ENCODE assay signal across 19 cellular contexts in the genomic region with DNA sequence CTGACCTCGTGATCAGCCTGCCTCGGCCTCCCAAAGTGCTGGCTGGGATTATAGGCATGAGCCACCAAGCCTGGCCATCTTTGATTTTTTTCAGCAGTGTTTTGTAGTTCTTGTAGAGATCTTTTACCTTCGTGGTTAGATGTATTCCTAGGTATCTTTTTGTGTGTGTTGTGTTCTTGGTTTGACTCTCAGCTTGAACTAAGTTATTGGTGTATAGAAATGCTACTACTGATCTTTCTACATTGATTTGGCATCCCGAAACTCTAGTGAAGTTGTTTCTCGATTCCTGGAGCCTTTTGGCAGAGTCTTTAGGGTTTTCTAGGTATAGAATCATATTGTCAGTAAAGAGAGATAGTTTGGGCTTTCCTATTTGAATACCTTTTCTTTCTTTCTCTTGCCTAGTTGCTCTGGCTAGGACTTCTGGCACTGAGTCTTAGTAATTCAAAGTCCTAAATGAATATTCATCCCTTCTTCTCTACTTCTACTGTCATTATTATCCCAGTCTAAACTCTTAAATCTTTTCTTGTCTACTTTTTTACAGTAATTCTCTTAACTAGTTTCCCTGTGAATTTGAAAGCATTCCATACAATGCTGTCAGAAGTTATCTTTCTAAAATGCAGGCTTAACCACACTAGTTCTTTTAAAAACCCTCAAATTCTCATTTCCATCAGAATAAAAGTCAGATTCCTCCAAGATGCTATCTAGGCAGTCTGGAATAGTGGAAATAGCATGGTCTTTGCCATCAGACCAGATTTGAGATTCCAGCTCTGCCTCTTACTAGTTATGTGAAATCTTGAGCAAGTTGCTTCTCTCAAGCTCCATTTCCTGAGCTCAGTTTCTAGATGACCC. TPM values are rescaled to one million over a fixed set of nuclear protein-coding genes. Genes with fewer than 3 reads are reported as not detected.
DNase-seq lines count a peak whose midpoint lies in the region; ATAC-seq lines count a peak whose summit lies in the region.
"Had no signal": no experiment of that assay in that cellular context is flagged by ENCODE, and none has a peak within 500 bp of the region (broad histone marks: within the 10 kb centered on the region; RNA-seq: fewer than 3 reads in every experiment).

No MANE protein-coding gene starts in this region.

- peaks cover 51% of the 10 kb centered on the region for H3K4me1 Mint-ChIP-seq in activated CD4-positive, alpha-beta T cell treated with anti-CD3 and anti-CD28 coated beads for 36 hours
- H3K4me1 Mint-ChIP-seq in activated T-helper 2 cell treated with anti-CD3 and anti-CD28 coated beads, Interferon-gamma antibody, Interleukin-2, Interleukin-4, amounts not matched to agents 10 μg/mL and 5 μg/mL and 100 μg/mL, durations not matched to agents 14 hours and 24 hours and 36 hours (ENCODE audit: low read depth), result peaks cover 47% of the 10 kb centered on the region
- H3K4me1 Mint-ChIP-seq in naive thymus-derived CD8-positive, alpha-beta T cell, result peaks cover 34 to 72% (median 64%) of the 10 kb centered on the region in 4 donors

- H3K9me3 Mint-ChIP-seq in activated CD4-positive, alpha-beta T cell treated with anti-CD3 and anti-CD28 coated beads for 36 hours (ENCODE audit: low read depth), result peaks cover 4% of the 10 kb centered on the region
- peaks cover 10% of the 10 kb centered on the region for H3K9me3 Mint-ChIP-seq in activated T-helper 2 cell treated with anti-CD3 and anti-CD28 coated beads, Interferon-gamma antibody, Interleukin-2, Interleukin-4, amounts not matched to agents 10 μg/mL and 5 μg/mL and 100 μg/mL, durations not matched to agents 14 hours and 24 hours and 36 hours
- H3K9me3 Mint-ChIP-seq in naive thymus-derived CD8-positive, alpha-beta T cell, result no peaks in the 10 kb centered on the region

- DNase-seq in activated CD4-positive, alpha-beta T cell treated with anti-CD3 and anti-CD28 coated beads for 36 hours, result no peak
- no peak for DNase-seq in activated CD4-positive, alpha-beta T cell treated with anti-CD3 and anti-CD28 coated beads, Interleukin-2, amount 50 U/mL, for 4 hours
- no peak for DNase-seq in activated T-helper 2 cell treated with anti-CD3 and anti-CD28 coated beads, Interferon-gamma antibody, Interleukin-2, Interleukin-4, amounts not matched to agents 10 μg/mL and 5 μg/mL and 100 μg/mL, durations not matched to agents 14 hours and 24 hours and 36 hours (ENCODE audit: low spot score)
- DNase-seq in naive thymus-derived CD8-positive, alpha-beta T cell, result no peak
- no peak for DNase-seq in activated CD4-positive, CD25-positive, alpha-beta regulatory T cell treated with anti-CD3 and anti-CD28 coated beads, Interleukin-2, amount 50 U/mL, for 72 hours
- DNase-seq in RPMI8226, result no peak
- DNase-seq in NCI-H1417 treated with DMSO at 0.1 percent for 48 hours (lab: John Stamatoyannopoulos, UW), result no peak
- DNase-seq: caudate nucleus; effector CD4-positive, alpha-beta T cell; KBM-7; midbrain; NCI-H2029 treated with DMSO at 0.1 percent for 48 hours; spleen; thyroid gland had no signal

- H3K27me3 Mint-ChIP-seq in activated CD4-positive, alpha-beta T cell treated with anti-CD3 and anti-CD28 coated beads for 36 hours, result no peaks in the 10 kb centered on the region
- H3K27me3 Mint-ChIP-seq in activated T-helper 2 cell treated with anti-CD3 and anti-CD28 coated beads, Interferon-gamma antibody, Interleukin-2, Interleukin-4, amounts not matched to agents 10 μg/mL and 5 μg/mL and 100 μg/mL, durations not matched to agents 14 hours and 24 hours and 36 hours (ENCODE audit: low read depth), result no peaks in the 10 kb centered on the region
- no peaks in the 10 kb centered on the region for H3K27me3 Mint-ChIP-seq in naive thymus-derived CD8-positive, alpha-beta T cell

- H3K4me3 Mint-ChIP-seq in activated CD4-positive, alpha-beta T cell treated with anti-CD3 and anti-CD28 coated beads for 36 hours, result peak overlapping the region; percentile 1
- no peak overlapping the region for H3K4me3 Mint-ChIP-seq in activated T-helper 2 cell treated with anti-CD3 and anti-CD28 coated beads, Interferon-gamma antibody, Interleukin-2, Interleukin-4, amounts not matched to agents 10 μg/mL and 5 μg/mL and 100 μg/mL, durations not matched to agents 14 hours and 24 hours and 36 hours (ENCODE audit: low read depth)
- peak overlapping the region in 6 of 10 donors; percentile 8 to 62 (median 36) for H3K4me3 Mint-ChIP-seq in naive thymus-derived CD8-positive, alpha-beta T cell

- POLR2A ChIA-PET in activated CD4-positive, alpha-beta T cell treated with anti-CD3 and anti-CD28 coated beads for 36 hours (lab: Charles Lee), result interaction anchor here (0.9 kb wide), 1 partner anchor 37 kb away, joined by 4 read pairs; no protein-coding TSS in a partner anchor
- POLR2A ChIA-PET in naive thymus-derived CD8-positive, alpha-beta T cell (lab: Charles Lee), result interaction anchor here (0.5 to 2.3 kb wide), 9 partner anchors 14 to 51 kb away, joined by 3 to 11 read pairs (median 5); a partner anchor contains a TSS

- CTCF ChIA-PET in activated CD4-positive, alpha-beta T cell treated with anti-CD3 and anti-CD28 coated beads for 36 hours (lab: Charles Lee), result interaction anchor here (0.8 to 1.4 kb wide), 2 partner anchors 18 to 43 kb away, joined by 3 to 5 read pairs; no protein-coding TSS in a partner anchor

- H3K36me3 Mint-ChIP-seq in activated CD4-positive, alpha-beta T cell treated with anti-CD3 and anti-CD28 coated beads for 36 hours (ENCODE audit: low read depth), result peaks cover 65% of the 10 kb centered on the region
- H3K36me3 Mint-ChIP-seq in activated T-helper 2 cell treated with anti-CD3 and anti-CD28 coated beads, Interferon-gamma antibody, Interleukin-2, Interleukin-4, amounts not matched to agents 10 μg/mL and 5 μg/mL and 100 μg/mL, durations not matched to agents 14 hours and 24 hours and 36 hours (ENCODE audit: low read depth), result peaks cover 65% of the 10 kb centered on the region
- H3K36me3 Mint-ChIP-seq in naive thymus-derived CD8-positive, alpha-beta T cell, result peaks cover 21 to 71% (median 41%) of the 10 kb centered on the region in 3 donors

- peak; percentile 84 for ATAC-seq in activated CD4-positive, alpha-beta T cell treated with anti-CD3 and anti-CD28 coated beads for 36 hours
- ATAC-seq in GM19395 (IDR thresholded peaks at IDR 0.05; ENCODE audit: unreplicated experiment), result peak; percentile 50
- ATAC-seq in naive thymus-derived CD8-positive, alpha-beta T cell, result no peak

- H3K27ac Mint-ChIP-seq in activated CD4-positive, alpha-beta T cell treated with anti-CD3 and anti-CD28 coated beads for 36 hours, result peak overlapping the region; percentile 69
- peak overlapping the region; percentile 34 for H3K27ac Mint-ChIP-seq in activated T-helper 2 cell treated with anti-CD3 and anti-CD28 coated beads, Interferon-gamma antibody, Interleukin-2, Interleukin-4, amounts not matched to agents 10 μg/mL and 5 μg/mL and 100 μg/mL, durations not matched to agents 14 hours and 24 hours and 36 hours
- peak overlapping the region; percentile 76 to 93 (median 88) for H3K27ac Mint-ChIP-seq in naive thymus-derived CD8-positive, alpha-beta T cell

- intact Hi-C loops in activated CD4-positive, alpha-beta T cell treated with anti-CD3 and anti-CD28 coated beads for 36 hours (cut with DNase I, micrococcal nuclease), result no loop called here
- intact Hi-C loops in activated T-helper 2 cell treated with anti-CD3 and anti-CD28 coated beads, Interferon-gamma antibody, Interleukin-2, Interleukin-4, amounts not matched to agents 10 μg/mL and 5 μg/mL and 100 μg/mL, durations not matched to agents 14 hours and 24 hours and 36 hours (cut with micrococcal nuclease), result loop anchor here (1.0 kb wide), 2 partner anchors 23 to 37 kb away; no protein-coding TSS in a partner anchor

RNA-seq across cellular contexts. Expression of a gene that starts 7.0 kb away (rescaled TPM):
- 1 to 10 TPM; 6.0 to 9.5 TPM for total RNA-seq in activated CD4-positive, alpha-beta T cell treated with anti-CD3 and anti-CD28 coated beads for 36 hours
- total RNA-seq in activated T-helper 2 cell treated with anti-CD3 and anti-CD28 coated beads, Interferon-gamma antibody, Interleukin-2, Interleukin-4, amounts not matched to agents 10 μg/mL and 5 μg/mL and 100 μg/mL, durations not matched to agents 14 hours and 24 hours and 36 hours, result 7.4 and 8.4 TPM in 2 replicates
- 10 to 100 TPM; 31.1 to 31.3 TPM for total RNA-seq in naive thymus-derived CD8-positive, alpha-beta T cell
- polyA plus RNA-seq in naive thymus-derived CD8-positive, alpha-beta T cell, result 10 to 100 TPM; 22.2 to 37.0 (median 26.1) TPM
- total RNA-seq: esophagus muscularis mucosa, H4, NCI-H460, pulmonary artery endothelial cell had no signal

RNA-seq across cellular contexts. Expression of a gene that starts 50.5 kb away (rescaled TPM):
- total RNA-seq in activated CD4-positive, alpha-beta T cell treated with anti-CD3 and anti-CD28 coated beads for 36 hours, result 10 to 100 TPM; 48.4 to 56.3 TPM
- 53.4 and 55.1 TPM in 2 replicates for total RNA-seq in activated T-helper 2 cell treated with anti-CD3 and anti-CD28 coated beads, Interferon-gamma antibody, Interleukin-2, Interleukin-4, amounts not matched to agents 10 μg/mL and 5 μg/mL and 100 μg/mL, durations not matched to agents 14 hours and 24 hours and 36 hours
- 100 to 1,000 TPM; 105 to 108 TPM for total RNA-seq in naive thymus-derived CD8-positive, alpha-beta T cell
- polyA plus RNA-seq in naive thymus-derived CD8-positive, alpha-beta T cell, result 100 to 1,000 TPM; 160 to 178 (median 173) TPM

RNA-seq across cellular contexts. Expression of a gene that starts 56.0 kb away (rescaled TPM):
- total RNA-seq in activated CD4-positive, alpha-beta T cell treated with anti-CD3 and anti-CD28 coated beads for 36 hours, result 10 to 100 TPM; 50.3 to 51.9 TPM
- total RNA-seq in activated T-helper 2 cell treated with anti-CD3 and anti-CD28 coated beads, Interferon-gamma antibody, Interleukin-2, Interleukin-4, amounts not matched to agents 10 μg/mL and 5 μg/mL and 100 μg/mL, durations not matched to agents 14 hours and 24 hours and 36 hours, result 143 and 147 TPM in 2 replicates
- 10 to 100 TPM in 1 of 2 experiments, 1 to 10 TPM in 1; 8.4 to 10.4 TPM for total RNA-seq in naive thymus-derived CD8-positive, alpha-beta T cell
- 10 to 100 TPM in 2 of 3 donors, 1 to 10 TPM in 1; 9.2 to 35.5 (median 13.1) TPM for polyA plus RNA-seq in naive thymus-derived CD8-positive, alpha-beta T cell
- total RNA-seq: pulmonary artery endothelial cell had no signal

Comparison
In these comparisons a context has a peak if more than half of its experiments do, and no peak if none do; other contexts are left out.
1. ATAC-seq: peak in activated CD4-positive, alpha-beta T cell treated with anti-CD3 and anti-CD28 coated beads for 36 hours (single experiment) and GM19395 (single experiment); none in naive thymus-derived CD8-positive, alpha-beta T cell (0 of 2).
2. H3K27ac Mint-ChIP-seq: peak in every context shown above with its lines; median percentile 88 in naive thymus-derived CD8-positive, alpha-beta T cell; 69 in activated CD4-positive, alpha-beta T cell treated with anti-CD3 and anti-CD28 coated beads for 36 hours; 34 in activated T-helper 2 cell treated with anti-CD3 and anti-CD28 coated beads, Interferon-gamma antibody, Interleukin-2, Interleukin-4, amounts not matched to agents 10 μg/mL and 5 μg/mL and 100 μg/mL, durations not matched to agents 14 hours and 24 hours and 36 hours.
3. RNA of a gene that starts 56.0 kb away (total RNA-seq): 143 to 147 TPM in activated T-helper 2 cell treated with anti-CD3 and anti-CD28 coated beads, Interferon-gamma antibody, Interleukin-2, Interleukin-4, amounts not matched to agents 10 μg/mL and 5 μg/mL and 100 μg/mL, durations not matched to agents 14 hours and 24 hours and 36 hours and 50.3 to 51.9 TPM in activated CD4-positive, alpha-beta T cell treated with anti-CD3 and anti-CD28 coated beads for 36 hours; 8.4 to 10.4 TPM in naive thymus-derived CD8-positive, alpha-beta T cell; every median in the first group is over 4 times any median in the second.